ENCODE assay signal across 8 cellular contexts in the genomic region with DNA sequence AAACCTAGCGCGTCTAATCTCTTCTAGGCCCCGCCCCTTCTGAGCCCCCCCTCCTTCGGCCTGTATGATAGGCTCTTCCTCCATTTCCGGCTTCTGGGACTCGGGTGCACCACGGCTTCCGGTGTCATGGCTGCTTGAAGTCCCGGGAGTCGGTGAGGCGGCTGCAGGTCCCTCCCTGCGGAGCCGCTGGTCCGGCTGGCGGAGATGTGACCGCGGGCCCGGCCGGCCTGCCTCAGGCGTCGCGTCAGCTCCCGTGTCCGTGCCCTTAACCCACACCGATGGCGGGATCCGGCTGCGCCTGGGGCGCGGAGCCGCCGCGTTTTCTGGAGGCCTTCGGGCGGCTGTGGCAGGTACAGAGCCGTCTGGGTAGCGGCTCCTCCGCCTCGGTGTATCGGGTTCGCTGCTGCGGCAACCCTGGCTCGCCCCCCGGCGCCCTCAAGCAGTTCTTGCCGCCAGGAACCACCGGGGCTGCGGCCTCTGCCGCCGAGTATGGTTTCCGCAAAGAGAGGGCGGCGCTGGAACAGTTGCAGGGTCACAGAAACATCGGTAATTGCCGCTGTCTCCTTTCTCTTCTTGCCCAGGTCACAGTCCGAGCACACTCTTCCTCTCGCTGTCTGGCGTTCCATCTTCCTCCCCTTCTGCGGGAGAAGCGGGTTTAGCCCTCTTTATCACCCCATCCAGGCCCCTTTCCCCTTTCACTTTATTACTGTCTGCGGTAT.
DNase-seq lines count a peak whose midpoint lies in the region; ATAC-seq and FAIRE-seq lines count a peak whose summit lies in the region.

UHMK1 (plus strand) TSS at position 96 of the 719 bp plus-strand sequence; CDS start at position 279, 183 bp downstream.

- peak; percentile 96 for ATAC-seq in GM21381 (IDR thresholded peaks at IDR 0.05; ENCODE audit: unreplicated experiment)
- peak; percentile 96 for ATAC-seq in effector memory CD8-positive, alpha-beta T cell (replicated peaks)
- ATAC-seq in memory B cell (ENCODE audit: low read depth) = peak; percentile 94

- H3K27ac Mint-ChIP-seq in effector memory CD8-positive, alpha-beta T cell = peak within 1 kb of the TSS; percentile 92
- peak within 1 kb of the TSS; percentile 98 for H3K27ac Mint-ChIP-seq in memory B cell

- peaks cover 13 to 30% of the 10 kb centered on the region in 2 donors for H3K4me1 Mint-ChIP-seq in effector memory CD8-positive, alpha-beta T cell (ENCODE audit: low read depth in 2 of 2)
- peaks cover 14% of the 10 kb centered on the region for H3K4me1 Mint-ChIP-seq in memory B cell

- DNase-seq in COR-L47 (lab: John Stamatoyannopoulos, UW) = peak; percentile 88
- peak; percentile 90 for DNase-seq in HTR-8/SVneo (ENCODE audit: insufficient read length, low spot score)
- peak; percentile 94 for DNase-seq in NOMO-1 treated with DMSO at 0.1 percent for 48 hours (lab: John Stamatoyannopoulos, UW; ENCODE audit: unreplicated experiment)
- DNase-seq in activated CD8-positive, alpha-beta memory T cell treated with anti-CD3 and anti-CD28 coated beads for 4 hours (ENCODE audit: low read depth in 2 of 2) = peak; percentile 77 to 86
- peak; percentile 78 to 85 (median 80) for DNase-seq in effector memory CD8-positive, alpha-beta T cell
- DNase-seq in memory B cell (ENCODE audit: low spot score in 2 of 2) = peak; percentile 78 to 83
- peak; percentile 85 for DNase-seq in stimulated activated CD8-positive, alpha-beta memory T cell treated with anti-CD3 and anti-CD28 coated beads, Interleukin-12 subunit alpha, Interleukin-12 subunit beta, amount 100 ng/mL, for 1 hour (ENCODE audit: low read depth)

- H3K4me3 Mint-ChIP-seq in effector memory CD8-positive, alpha-beta T cell = peak within 1 kb of the TSS; percentile 88 to 90
- H3K4me3 Mint-ChIP-seq in memory B cell = peak within 1 kb of the TSS; percentile 99

- H3K9me3 Mint-ChIP-seq in effector memory CD8-positive, alpha-beta T cell = no peaks in the 10 kb centered on the region
- H3K9me3 Mint-ChIP-seq in memory B cell = no peaks in the 10 kb centered on the region

- peaks cover 23% of the 10 kb centered on the region for H3K36me3 Mint-ChIP-seq in effector memory CD8-positive, alpha-beta T cell (ENCODE audit: insufficient read depth)
- peaks cover 7% of the 10 kb centered on the region for H3K36me3 Mint-ChIP-seq in memory B cell

- no peaks in the 10 kb centered on the region for H3K27me3 Mint-ChIP-seq in effector memory CD8-positive, alpha-beta T cell
- no peaks in the 10 kb centered on the region for H3K27me3 Mint-ChIP-seq in memory B cell

- FAIRE-seq in HTR-8/SVneo (lab: Jason Lieb, UNC) = no peak

Comparison
In these comparisons a context has a peak if more than half of its experiments do, and no peak if none do; other contexts are left out.
1. Peak in every context shown above with its lines: DNase-seq and ATAC-seq.